27 cellular contexts compared by ENCODE assay signal in the genomic region with DNA sequence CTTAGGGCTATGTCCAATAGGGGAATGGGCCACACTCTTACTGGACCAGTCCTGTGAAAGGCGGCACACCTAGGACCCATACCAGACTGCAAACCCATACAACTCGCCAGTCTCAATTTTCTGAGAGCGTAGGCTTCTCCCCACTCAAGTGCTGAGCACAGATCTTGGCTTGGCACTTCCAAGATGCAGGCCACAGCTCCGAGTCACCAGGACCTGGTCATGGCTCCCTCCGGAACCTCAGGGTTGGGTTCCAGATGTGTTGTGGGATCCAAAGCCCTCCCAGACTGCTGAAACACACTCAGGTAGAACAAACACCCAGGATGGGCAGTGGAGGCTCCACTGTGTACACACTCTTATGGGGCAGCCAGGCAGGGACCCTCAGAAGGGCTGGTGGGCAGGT.
A peak's percentile ranks its signal among the peaks of the same experiment; 100 is the strongest.
DNase-seq lines count a peak whose midpoint lies in the region; ATAC-seq and TF ChIP-seq lines count a peak whose summit lies in the region.
"Had no signal": no experiment of that assay in that cellular context is flagged by ENCODE, and none has a peak within 500 bp of the region (broad histone marks: within the 10 kb centered on the region; RNA-seq: fewer than 3 reads in every experiment).

No MANE protein-coding gene starts in this region.

- H3K4me3 Mint-ChIP-seq in stimulated activated naive B cell treated with anti-CD40 and anti-IgM and Interleukin-4, amounts not matched to agents 10 μg/mL and 1 μg/mL and 100 μg/mL, for 72 hours = no peak overlapping the region
- H3K4me3 Mint-ChIP-seq: activated CD4-positive, alpha-beta T cell treated with anti-CD3 and anti-CD28 coated beads, Interleukin-2, amount 10 ng/mL, durations not matched to agents 24 days and 14 days; CD8-positive, alpha-beta T cell; dendritic cell treated with granulocyte-macrophage colony-stimulating factor and Interleukin-4, amounts not matched to agents 40 ng/mL and 50 ng/mL, for 4 days; GM23338 had no signal

- no peak for ATAC-seq in stimulated activated naive B cell treated with anti-CD40 and anti-IgM and Interleukin-4, amounts not matched to agents 10 μg/mL and 1 μg/mL and 100 μg/mL, for 72 hours (replicated peaks)
- no peak for ATAC-seq in foreskin keratinocyte
- ATAC-seq: CD8-positive, alpha-beta T cell; GM23338; psoas muscle had no signal

- H3K27me3 ChIP-seq in ascending aorta (no peaks in the 10 kb centered on the region), vagina (no peaks in the 10 kb centered on the region), foreskin keratinocyte (no peaks in the 10 kb centered on the region)
- H3K27me3 ChIP-seq: adrenal gland, suprapubic skin had no signal

- no peak overlapping the region for H3K4me3 ChIP-seq in ascending aorta
- no peak overlapping the region for H3K4me3 ChIP-seq in foreskin fibroblast (ENCODE audit: low read depth in 1 of 2, low read length in 2 of 2)
- H3K4me3 ChIP-seq in vagina = no peak overlapping the region
- H3K4me3 ChIP-seq: adrenal gland, GM23338, lung, psoas muscle, suprapubic skin had no signal

- H3K9me3 Mint-ChIP-seq in stimulated activated naive B cell treated with anti-CD40 and anti-IgM and Interleukin-4, amounts not matched to agents 10 μg/mL and 1 μg/mL and 100 μg/mL, for 72 hours = peaks cover 0 to 7% of the 10 kb centered on the region in 2 donors
- H3K9me3 Mint-ChIP-seq: activated CD4-positive, alpha-beta T cell treated with anti-CD3 and anti-CD28 coated beads, Interleukin-2, amount 10 ng/mL, durations not matched to agents 24 days and 14 days; CD8-positive, alpha-beta T cell had no signal

- intact Hi-C loops in ascending aorta (cut with DNase I) (loop anchor here (5.0 kb wide), 2 partner anchors 59 to 359 kb away; a partner anchor contains a TSS), vagina (cut with DNase I) (no loop called here)

- peaks cover 0 to 9% of the 10 kb centered on the region in 2 donors for H3K4me1 Mint-ChIP-seq in stimulated activated naive B cell treated with anti-CD40 and anti-IgM and Interleukin-4, amounts not matched to agents 10 μg/mL and 1 μg/mL and 100 μg/mL, for 72 hours
- H3K4me1 Mint-ChIP-seq: activated CD4-positive, alpha-beta T cell treated with anti-CD3 and anti-CD28 coated beads, Interleukin-2, amount 10 ng/mL, durations not matched to agents 24 days and 14 days; GM23338 had no signal

- no peaks in the 10 kb centered on the region for H3K9me3 ChIP-seq in ascending aorta
- H3K9me3 ChIP-seq in vagina = no peaks in the 10 kb centered on the region
- H3K9me3 ChIP-seq: adrenal gland, psoas muscle, suprapubic skin had no signal

- TF ChIP-seq POLR2A in vagina (IDR thresholded peaks at IDR 0.05) = no peak

- peak overlapping the region; percentile 77 to 80 for H3K27ac ChIP-seq in ascending aorta
- H3K27ac ChIP-seq in vagina = peak overlapping the region; percentile 76
- H3K27ac ChIP-seq in foreskin keratinocyte = no peak overlapping the region
- H3K27ac ChIP-seq: psoas muscle, VCaP had no signal

- peaks cover 0 to 25% of the 10 kb centered on the region in 2 donors for H3K4me1 ChIP-seq in ascending aorta
- H3K4me1 ChIP-seq in vagina = peaks cover 9% of the 10 kb centered on the region
- peaks cover 4% of the 10 kb centered on the region for H3K4me1 ChIP-seq in foreskin keratinocyte
- H3K4me1 ChIP-seq: adrenal gland, psoas muscle had no signal

- TF ChIP-seq CTCF in ascending aorta (IDR thresholded peaks at IDR 0.05) = no peak
- no peak for TF ChIP-seq CTCF in foreskin fibroblast (IDR thresholded peaks at IDR 0.05; ENCODE audit: low read depth, low read length)
- TF ChIP-seq CTCF in vagina (IDR thresholded peaks at IDR 0.05) = no peak
- no peak for TF ChIP-seq CTCF in foreskin keratinocyte (conservative IDR thresholded peaks at IDR 0.05)

- H3K36me3 ChIP-seq in ascending aorta = no peaks in the 10 kb centered on the region
- no peaks in the 10 kb centered on the region for H3K36me3 ChIP-seq in vagina
- H3K36me3 ChIP-seq: adrenal gland, suprapubic skin had no signal

- peak; percentile 12 for DNase-seq in HCEC 1CT
- no peak for DNase-seq in ascending aorta (ENCODE audit: low spot score in 2 of 2)
- DNase-seq in foreskin fibroblast = peak; percentile 27 to 58
- DNase-seq in vagina (ENCODE audit: extremely low spot score in 2 of 2) = no peak
- DNase-seq in stimulated activated naive B cell treated with anti-CD40 and anti-IgM and Interleukin-4, amounts not matched to agents 10 μg/mL and 1 μg/mL and 100 μg/mL, for 72 hours = no peak
- no peak for DNase-seq in NCI-H524 (lab: John Stamatoyannopoulos, UW)
- no peak for DNase-seq in foreskin keratinocyte
- DNase-seq: activated CD4-positive, alpha-beta T cell treated with anti-CD3 and anti-CD28 coated beads, Interleukin-2, amount 10 ng/mL, durations not matched to agents 24 days and 14 days; activated naive CD4-positive, alpha-beta T cell; activated T-cell treated with anti-CD3 and anti-CD28 coated beads, Interleukin-2, amount 50 U/mL, for 48 hours; adrenal gland; CD8-positive, alpha-beta T cell; GDM1; head of caudate nucleus; KBM-7; kidney glomerular epithelial cell; MV-4-11; NCI-H187; NCI-H69; psoas muscle; stimulated activated CD4-positive, alpha-beta T cell treated with anti-CD3 and anti-CD28 coated beads, Interleukin-1b, Interleukin-23, amount 100 ng/mL, for 48 hours; T-helper 2 cell had no signal

- no peaks in the 10 kb centered on the region for H3K36me3 Mint-ChIP-seq in stimulated activated naive B cell treated with anti-CD40 and anti-IgM and Interleukin-4, amounts not matched to agents 10 μg/mL and 1 μg/mL and 100 μg/mL, for 72 hours
- H3K36me3 Mint-ChIP-seq: CD8-positive, alpha-beta T cell had no signal

- no peak overlapping the region for H3K27ac Mint-ChIP-seq in stimulated activated naive B cell treated with anti-CD40 and anti-IgM and Interleukin-4, amounts not matched to agents 10 μg/mL and 1 μg/mL and 100 μg/mL, for 72 hours
- H3K27ac Mint-ChIP-seq: activated CD4-positive, alpha-beta T cell treated with anti-CD3 and anti-CD28 coated beads, Interleukin-2, amount 10 ng/mL, durations not matched to agents 24 days and 14 days; CD8-positive, alpha-beta T cell; dendritic cell treated with granulocyte-macrophage colony-stimulating factor and Interleukin-4, amounts not matched to agents 40 ng/mL and 50 ng/mL, for 4 days; GM23338 had no signal

- peaks cover 0 to 5% of the 10 kb centered on the region in 2 donors for H3K27me3 Mint-ChIP-seq in stimulated activated naive B cell treated with anti-CD40 and anti-IgM and Interleukin-4, amounts not matched to agents 10 μg/mL and 1 μg/mL and 100 μg/mL, for 72 hours
- H3K27me3 Mint-ChIP-seq: activated CD4-positive, alpha-beta T cell treated with anti-CD3 and anti-CD28 coated beads, Interleukin-2, amount 10 ng/mL, durations not matched to agents 24 days and 14 days; dendritic cell treated with granulocyte-macrophage colony-stimulating factor and Interleukin-4, amounts not matched to agents 40 ng/mL and 50 ng/mL, for 4 days had no signal

Comparison
In these comparisons a context has a peak if more than half of its experiments do, and no peak if none do; other contexts are left out.
1. DNase-seq: peak in HCEC 1CT (single experiment) and foreskin fibroblast (2 of 2); none in ascending aorta (0 of 2), vagina (0 of 2), stimulated activated naive B cell treated with anti-CD40 and anti-IgM and Interleukin-4, amounts not matched to agents 10 μg/mL and 1 μg/mL and 100 μg/mL, for 72 hours (single experiment), NCI-H524 (0 of 2) and foreskin keratinocyte (0 of 2).